ENCODE assay signal across 20 cellular contexts in genomic region chr1:159964144-159964543, GRCh38. TPM values are rescaled to one million over a fixed set of nuclear protein-coding genes. Genes with fewer than 3 reads are reported as not detected.
DNase-seq lines count a peak whose midpoint lies in the region; ATAC-seq, FAIRE-seq and TF ChIP-seq lines count a peak whose summit lies in the region.
"Had no signal": no experiment of that assay in that cellular context is flagged by ENCODE, and none has a peak within 500 bp of the region (broad histone marks: within the 10 kb centered on the region; RNA-seq: fewer than 3 reads in every experiment).

No MANE protein-coding gene starts in this region.

- H3K4me1 ChIP-seq in duodenal mucosa (ENCODE audit: control insufficient read depth in 1 of 2, insufficient read depth in 2 of 2, low read length in 2 of 2): peaks cover 5 to 17% of the 10 kb centered on the region in 2 donors
- peaks cover 16% of the 10 kb centered on the region for H3K4me1 ChIP-seq in neural progenitor cell
- H3K4me1 ChIP-seq in kidney (ENCODE audit: control insufficient read depth in 1 of 2, insufficient read depth in 1 of 2, low read depth in 1 of 2, low read length in 2 of 2): no peaks in the 10 kb centered on the region
- no peaks in the 10 kb centered on the region for H3K4me1 ChIP-seq in gastroesophageal sphincter
- H3K4me1 ChIP-seq: SJCRH30 had no signal

- no peaks in the 10 kb centered on the region for H3K36me3 ChIP-seq in duodenal mucosa (ENCODE audit: control insufficient read depth in 1 of 2, insufficient read depth in 2 of 2, low read length in 2 of 2)
- H3K36me3 ChIP-seq in neural progenitor cell: no peaks in the 10 kb centered on the region
- H3K36me3 ChIP-seq in kidney (ENCODE audit: control insufficient read depth in 1 of 2, insufficient read depth in 2 of 2, low read length in 2 of 2): no peaks in the 10 kb centered on the region
- no peaks in the 10 kb centered on the region for H3K36me3 ChIP-seq in gastroesophageal sphincter
- H3K36me3 ChIP-seq: SJCRH30 had no signal

- H3K79me2 ChIP-seq in neural progenitor cell (ENCODE audit: low read depth): no peaks in the 10 kb centered on the region

- peak overlapping the region; percentile 11 to 51 for H3K4me3 ChIP-seq in duodenal mucosa (ENCODE audit: low read depth in 1 of 2, low read length in 2 of 2)
- H3K4me3 ChIP-seq in neural progenitor cell: no peak overlapping the region
- H3K4me3 ChIP-seq in kidney (ENCODE audit: low read length in 2 of 2): no peak overlapping the region
- H3K4me3 ChIP-seq in gastroesophageal sphincter: no peak overlapping the region
- H3K4me3 ChIP-seq: SJCRH30 had no signal

- peak overlapping the region; percentile 64 for H3K4me2 ChIP-seq in neural progenitor cell

- H3K27me3 ChIP-seq in duodenal mucosa (ENCODE audit: control insufficient read depth in 1 of 2, insufficient read depth in 2 of 2, low read length in 2 of 2): no peaks in the 10 kb centered on the region
- H3K27me3 ChIP-seq in neural progenitor cell: peaks cover 11% of the 10 kb centered on the region
- H3K27me3 ChIP-seq in gastroesophageal sphincter: peaks cover 12% of the 10 kb centered on the region
- H3K27me3 ChIP-seq: SJCRH30 had no signal

- H3K27me3 Mint-ChIP-seq in neural progenitor cell (ENCODE audit: insufficient read depth, low read depth): peaks cover 6% of the 10 kb centered on the region

- no peak for ATAC-seq in gastroesophageal sphincter
- ATAC-seq: HCT116, PC-3 had no signal

- TF ChIP-seq CTCF in neural progenitor cell (IDR thresholded peaks at IDR 0.05) (no peak), kidney (IDR thresholded peaks at IDR 0.05; ENCODE audit: borderline replicate concordance, extremely low read depth, insufficient read depth) (no peak), gastroesophageal sphincter (IDR thresholded peaks at IDR 0.05) (no peak)

- DNase-seq in NCI-H1436 (lab: John Stamatoyannopoulos, UW) (peak; percentile 61), NCI-H1436 treated with DMSO at 0.1 percent for 48 hours (lab: John Stamatoyannopoulos, UW) (no peak), NCI-H2107 treated with DMSO at 0.1 percent for 48 hours (lab: John Stamatoyannopoulos, UW; ENCODE audit: unreplicated experiment) (peak; percentile 84), neural progenitor cell (ENCODE audit: low spot score) (peak; percentile 61), kidney (no peak), AG08396 (ENCODE audit: low spot score) (no peak)
- DNase-seq: DND-41, KBM-7, NCI-H1105 treated with DMSO at 0.1 percent for 48 hours, NCI-H1930, NCI-H748 treated with DMSO at 0.1 percent for 48 hours, PC-3, SJCRH30 had no signal

- H3K36me3 Mint-ChIP-seq in neural progenitor cell: no peaks in the 10 kb centered on the region
- H3K36me3 Mint-ChIP-seq: CD14-positive monocyte had no signal

- no peak for TF ChIP-seq POLR2A in gastroesophageal sphincter (IDR thresholded peaks at IDR 0.05)

- H3K9ac ChIP-seq in duodenal mucosa (ENCODE audit: low read depth in 1 of 2, low read length in 2 of 2) (no peak overlapping the region), neural progenitor cell (no peak overlapping the region), kidney (ENCODE audit: low read length in 2 of 2) (no peak overlapping the region)

- H3K27ac ChIP-seq in duodenal mucosa (ENCODE audit: low read depth, low read length) (no peak overlapping the region), neural progenitor cell (no peak overlapping the region), kidney (ENCODE audit: low read depth in 2 of 2, low read length in 2 of 2) (no peak overlapping the region), gastroesophageal sphincter (no peak overlapping the region)
- H3K27ac ChIP-seq: 22Rv1, SJCRH30 had no signal

- no peak for FAIRE-seq in kidney (lab: Jason Lieb, UNC)

- 54 to 100% methylated on average over 1 to 3 of the region's 3 CpGs for WGBS in gastroesophageal sphincter (ENCODE audit: low coverage in 1 of 2), 2 donors

- peak overlapping the region; percentile 29 for H3K27ac Mint-ChIP-seq in neural progenitor cell
- H3K27ac Mint-ChIP-seq: CD14-positive monocyte had no signal

- no peaks in the 10 kb centered on the region for H4K20me1 ChIP-seq in neural progenitor cell (ENCODE audit: low read depth)

- no peak overlapping the region for H3K4me3 Mint-ChIP-seq in neural progenitor cell
- H3K4me3 Mint-ChIP-seq: CD14-positive monocyte had no signal

- intact Hi-C loops in kidney (cut with DNase I): no loop called here

- peaks cover 3% of the 10 kb centered on the region for H3K9me3 Mint-ChIP-seq in neural progenitor cell

- TF ChIP-seq EP300 in gastroesophageal sphincter (IDR thresholded peaks at IDR 0.05): no peak

- no peaks in the 10 kb centered on the region for H3K9me3 ChIP-seq in duodenal mucosa (ENCODE audit: control insufficient read depth in 1 of 2, low read length in 2 of 2)
- H3K9me3 ChIP-seq in neural progenitor cell (ENCODE audit: low read depth): no peaks in the 10 kb centered on the region
- H3K9me3 ChIP-seq in kidney (ENCODE audit: control insufficient read depth in 1 of 2, low read length in 2 of 2): no peaks in the 10 kb centered on the region
- peaks cover 0 to 6% (median 0%) of the 10 kb centered on the region in 3 donors for H3K9me3 ChIP-seq in gastroesophageal sphincter
- H3K9me3 ChIP-seq: SJCRH30 had no signal

- no peak overlapping the region for H2AFZ ChIP-seq in neural progenitor cell (replicated peaks)

- H3F3A ChIP-seq in neural progenitor cell (ENCODE audit: low read depth): peaks cover 17% of the 10 kb centered on the region

- H3K4me1 Mint-ChIP-seq in neural progenitor cell: peaks cover 17% of the 10 kb centered on the region

RNA-seq across cellular contexts. Expression of gene SLAMF9, which starts 10.1 kb away (rescaled TPM):
- total RNA-seq in neural progenitor cell (ENCODE audit: low replicate concordance): not detected in 2 replicates
- total RNA-seq in kidney: not detected
- not detected for polyA plus RNA-seq in kidney (ENCODE audit: insufficient read depth, low read depth, low replicate concordance)
- not detected for total RNA-seq in gastroesophageal sphincter
- total RNA-seq: G401, NCI-H460, SJCRH30 had no signal
- polyA plus RNA-seq: CD14-positive monocyte had no signal

RNA-seq across cellular contexts. Expression of gene IGSF9, which starts 18.7 kb away (rescaled TPM):
- 3.3 and 9.1 TPM in 2 replicates for total RNA-seq in neural progenitor cell (ENCODE audit: low replicate concordance)
- total RNA-seq in kidney: 0.88 TPM
- polyA plus RNA-seq in kidney (ENCODE audit: insufficient read depth, low read depth, low replicate concordance): 1.3 TPM
- under 1 TPM in 2 of 4 donors, not detected in 2; 0.35 to 0.62 TPM for total RNA-seq in gastroesophageal sphincter
- total RNA-seq: G401, NCI-H460 had no signal
- polyA plus RNA-seq: CD14-positive monocyte had no signal

RNA-seq across cellular contexts. Expression of gene TAGLN2, which starts 38.8 kb away (rescaled TPM):
- total RNA-seq in neural progenitor cell (ENCODE audit: low replicate concordance): 3.9 and 12.1 TPM in 2 replicates
- total RNA-seq in kidney: 358 TPM
- polyA plus RNA-seq in kidney (ENCODE audit: insufficient read depth, low read depth, low replicate concordance): 223 TPM
- total RNA-seq in gastroesophageal sphincter: 100 to 1,000 TPM in 3 of 4 donors, 10 to 100 TPM in 1; 75.3 to 239 (median 217) TPM

Comparison
In these comparisons a context has a peak if more than half of its experiments do, and no peak if none do; other contexts are left out.
1. DNase-seq: peak in NCI-H1436 (single experiment), NCI-H2107 treated with DMSO at 0.1 percent for 48 hours (single experiment) and neural progenitor cell (single experiment); none in NCI-H1436 treated with DMSO at 0.1 percent for 48 hours (single experiment), kidney (single experiment) and AG08396 (single experiment).
2. H3K4me3 ChIP-seq: peak in duodenal mucosa (2 of 2); none in neural progenitor cell (single experiment), kidney (0 of 2) and gastroesophageal sphincter (0 of 2).